In the genomic region with DNA sequence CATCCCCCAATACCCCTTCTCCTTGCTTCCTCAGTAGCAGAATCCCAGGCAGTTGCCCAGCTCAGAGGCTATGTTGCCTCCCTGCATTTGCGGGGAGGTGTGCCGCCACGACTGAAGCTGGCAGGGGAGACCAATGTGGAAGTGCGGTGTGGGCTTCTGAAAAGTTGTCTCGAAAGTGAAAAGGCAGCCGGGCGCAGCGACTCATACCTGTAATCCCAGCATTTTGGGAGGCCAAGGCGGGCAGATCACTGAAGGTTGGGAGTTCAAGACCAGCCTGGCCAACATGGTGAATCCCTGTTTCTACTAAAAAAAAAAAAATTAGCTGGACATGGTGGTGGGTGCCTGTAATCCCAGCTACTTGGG, we compare ENCODE assay signal across 24 cellular contexts.
"Had no signal": no experiment of that assay in that cellular context is flagged by ENCODE, and none has a peak within 500 bp of the region (broad histone marks: within the 10 kb centered on the region; RNA-seq: fewer than 3 reads in every experiment).

No MANE protein-coding gene starts in this region.

- H3K27me3 ChIP-seq: breast epithelium, dorsolateral prefrontal cortex, esophagus muscularis mucosa, pancreas, testis had no signal

- H3K4me3 ChIP-seq: breast epithelium, dorsolateral prefrontal cortex, esophagus muscularis mucosa, pancreas, SK-N-MC, skin epidermis, testis had no signal

- H3K36me3 ChIP-seq: breast epithelium, esophagus muscularis mucosa, pancreas had no signal

- H3K4me1 ChIP-seq: breast epithelium had no signal

- H3K4me3 Mint-ChIP-seq: activated CD4-positive, alpha-beta T cell treated with anti-CD3 and anti-CD28 coated beads, Interleukin-2, amount 10 ng/mL, durations not matched to agents 7 days and 5 days; activated naive CD4-positive, alpha-beta T cell treated with anti-CD3 and anti-CD28 coated beads, Interleukin-2, amount 50 U/mL, for 24 hours; central memory CD8-positive, alpha-beta T cell; effector memory CD8-positive, alpha-beta T cell; natural killer cell treated with Interleukin-12 subunit alpha and Interleukin-12 subunit beta and Interleukin-15 and Interleukin-18, amount 100 ng/mL, for 72 hours; stimulated activated naive B cell treated with anti-CD40 and anti-IgM and Interleukin-4, amounts not matched to agents 10 μg/mL and 1 μg/mL and 100 μg/mL, for 72 hours; type B pancreatic cell had no signal

- H3K36me3 Mint-ChIP-seq: activated naive CD4-positive, alpha-beta T cell treated with anti-CD3 and anti-CD28 coated beads, Interleukin-2, amount 50 U/mL, for 24 hours; natural killer cell treated with Interleukin-12 subunit alpha and Interleukin-12 subunit beta and Interleukin-15 and Interleukin-18, amount 100 ng/mL, for 72 hours; type B pancreatic cell had no signal

- H3K9me3 ChIP-seq: breast epithelium, esophagus muscularis mucosa, pancreas, testis had no signal

- ATAC-seq: effector memory CD8-positive, alpha-beta T cell; left ventricle myocardium superior; natural killer cell treated with Interleukin-12 subunit alpha and Interleukin-12 subunit beta and Interleukin-15 and Interleukin-18, amount 100 ng/mL, for 72 hours; pancreas; right cardiac atrium had no signal

- H3K27me3 Mint-ChIP-seq: activated CD4-positive, alpha-beta T cell treated with anti-CD3 and anti-CD28 coated beads, Interleukin-2, amount 10 ng/mL, durations not matched to agents 7 days and 5 days; activated naive CD4-positive, alpha-beta T cell treated with anti-CD3 and anti-CD28 coated beads, Interleukin-2, amount 50 U/mL, for 24 hours; central memory CD8-positive, alpha-beta T cell; effector memory CD8-positive, alpha-beta T cell; natural killer cell treated with Interleukin-12 subunit alpha and Interleukin-12 subunit beta and Interleukin-15 and Interleukin-18, amount 100 ng/mL, for 72 hours; stimulated activated naive B cell treated with anti-CD40 and anti-IgM and Interleukin-4, amounts not matched to agents 10 μg/mL and 1 μg/mL and 100 μg/mL, for 72 hours; type B pancreatic cell had no signal

- H3K27ac Mint-ChIP-seq: activated CD4-positive, alpha-beta T cell treated with anti-CD3 and anti-CD28 coated beads, Interleukin-2, amount 10 ng/mL, durations not matched to agents 7 days and 5 days; activated naive CD4-positive, alpha-beta T cell treated with anti-CD3 and anti-CD28 coated beads, Interleukin-2, amount 50 U/mL, for 24 hours; effector memory CD8-positive, alpha-beta T cell; natural killer cell treated with Interleukin-12 subunit alpha and Interleukin-12 subunit beta and Interleukin-15 and Interleukin-18, amount 100 ng/mL, for 72 hours; stimulated activated naive B cell treated with anti-CD40 and anti-IgM and Interleukin-4, amounts not matched to agents 10 μg/mL and 1 μg/mL and 100 μg/mL, for 72 hours; type B pancreatic cell had no signal

- H3K27ac ChIP-seq: breast epithelium, dorsolateral prefrontal cortex, esophagus muscularis mucosa, pancreas, SK-N-MC, testis, VCaP had no signal

- DNase-seq: activated CD4-positive, alpha-beta T cell treated with anti-CD3 and anti-CD28 coated beads, Interleukin-2, amount 10 ng/mL, durations not matched to agents 7 days and 5 days; activated CD8-positive, alpha-beta memory T cell treated with anti-CD3 and anti-CD28 coated beads for 24 hours; activated CD8-positive, alpha-beta memory T cell treated with anti-CD3 and anti-CD28 coated beads, Interleukin-2, amount 50 U/mL, for 4 hours; activated gamma-delta T cell treated with Interleukin-2 at 50 U/mL for 16 hours; amniotic stem cell; effector memory CD8-positive, alpha-beta T cell; head of caudate nucleus; hypothalamus; left ventricle myocardium superior; midbrain; pancreas; stimulated activated naive B cell treated with anti-CD40 and anti-IgM and Interleukin-4, amounts not matched to agents 10 μg/mL and 1 μg/mL and 100 μg/mL, for 72 hours; testis had no signal

- H3K9me3 Mint-ChIP-seq: activated CD4-positive, alpha-beta T cell treated with anti-CD3 and anti-CD28 coated beads, Interleukin-2, amount 10 ng/mL, durations not matched to agents 7 days and 5 days; activated naive CD4-positive, alpha-beta T cell treated with anti-CD3 and anti-CD28 coated beads, Interleukin-2, amount 50 U/mL, for 24 hours; central memory CD8-positive, alpha-beta T cell; effector memory CD8-positive, alpha-beta T cell; natural killer cell treated with Interleukin-12 subunit alpha and Interleukin-12 subunit beta and Interleukin-15 and Interleukin-18, amount 100 ng/mL, for 72 hours; stimulated activated naive B cell treated with anti-CD40 and anti-IgM and Interleukin-4, amounts not matched to agents 10 μg/mL and 1 μg/mL and 100 μg/mL, for 72 hours; type B pancreatic cell had no signal
